ENCODE assay signal across 14 cellular contexts in the genomic region with DNA sequence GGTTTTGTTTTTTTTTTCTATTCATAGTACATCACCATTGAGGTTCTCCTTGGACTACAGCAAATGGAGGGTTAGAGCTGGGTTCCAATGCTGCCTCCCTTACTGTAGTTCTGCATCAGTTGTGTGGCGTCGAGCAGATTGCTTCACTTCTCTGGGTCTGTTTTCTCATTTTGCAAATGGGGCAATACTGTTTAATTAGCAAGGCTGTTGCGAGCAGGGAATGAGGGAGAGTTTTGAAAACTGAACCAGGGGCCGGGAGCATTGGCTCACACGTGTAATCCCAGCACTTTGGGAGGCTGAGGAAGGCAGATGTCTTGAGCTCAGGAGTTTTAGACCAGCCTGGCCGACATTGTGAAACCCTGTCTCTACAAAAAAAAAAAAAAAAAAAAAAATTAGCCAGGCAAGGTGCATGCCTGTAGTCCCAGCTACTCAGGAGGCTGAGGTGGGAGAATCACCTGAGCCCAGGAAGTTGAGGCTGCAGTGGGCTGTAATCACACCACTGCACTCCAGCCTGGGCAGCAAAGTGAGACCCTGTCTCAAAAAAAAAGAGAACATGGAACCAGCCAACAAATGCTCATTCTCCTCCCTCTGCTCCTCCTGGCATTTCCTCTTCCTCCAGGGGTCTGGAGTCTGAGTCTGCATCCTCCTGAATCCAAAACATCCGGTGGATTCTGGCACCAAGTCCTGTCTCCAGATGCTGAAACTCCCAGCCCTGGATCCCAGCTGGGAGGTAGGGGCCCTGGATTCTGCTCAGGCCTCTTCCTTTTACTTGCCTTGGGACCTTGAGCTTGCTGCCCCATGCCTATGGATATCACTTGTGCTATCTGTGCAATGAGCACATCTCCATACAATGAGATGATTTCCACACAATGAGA. TPM values are rescaled to one million over a fixed set of nuclear protein-coding genes. Genes with fewer than 3 reads are reported as not detected.
DNase-seq lines count a peak whose midpoint lies in the region; ATAC-seq and TF ChIP-seq lines count a peak whose summit lies in the region.
"Had no signal": no experiment of that assay in that cellular context is flagged by ENCODE, and none has a peak within 500 bp of the region (broad histone marks: within the 10 kb centered on the region; RNA-seq: fewer than 3 reads in every experiment).

No MANE protein-coding gene starts in this region.

- H3K36me3 ChIP-seq in endodermal cell (ENCODE audit: control insufficient read depth, insufficient read depth, low read length), result no peaks in the 10 kb centered on the region
- H3K36me3 ChIP-seq: thyroid gland had no signal

- ATAC-seq in GM18505 (IDR thresholded peaks at IDR 0.05; ENCODE audit: unreplicated experiment), result no peak

- H3K27me3 Mint-ChIP-seq in endodermal cell (ENCODE audit: insufficient read depth) (no peaks in the 10 kb centered on the region), osteocyte (ENCODE audit: unreplicated experiment) (no peaks in the 10 kb centered on the region)
- no peaks in the 10 kb centered on the region for H3K27me3 Mint-ChIP-seq in activated CD4-positive, alpha-beta T cell treated with anti-CD3 and anti-CD28 coated beads, Interleukin-2, amount 10 ng/mL, durations not matched to agents 7 days and 5 days

- peak; percentile 74 for DNase-seq in EL
- peak; percentile 78 for DNase-seq in NCI-H82 (lab: John Stamatoyannopoulos, UW)
- no peak for DNase-seq in endodermal cell
- no peak for DNase-seq in osteocyte (ENCODE audit: extremely low spot score, unreplicated experiment)
- DNase-seq in T-helper 1 cell, result no peak
- DNase-seq in activated T-cell treated with anti-CD3 and anti-CD28 coated beads for 4 hours, result no peak
- no peak for DNase-seq in activated CD4-positive, alpha-beta T cell treated with anti-CD3 and anti-CD28 coated beads, Interleukin-2, amount 10 ng/mL, durations not matched to agents 7 days and 5 days
- DNase-seq: activated CD4-positive, alpha-beta T cell treated with anti-CD3 and anti-CD28 coated beads for 1 hour; Caco-2; NCI-H774; stimulated activated CD4-positive, alpha-beta T cell treated with anti-CD3 and anti-CD28 coated beads, Interleukin-4, amount 100 ng/mL, for 1 hour had no signal

- H3K4me3 ChIP-seq in endodermal cell (ENCODE audit: low read length), result no peak overlapping the region
- H3K4me3 ChIP-seq: thyroid gland had no signal

- no peak overlapping the region for H3K27ac ChIP-seq in endodermal cell (ENCODE audit: low read depth, low read length)
- H3K27ac ChIP-seq: KMS-11 had no signal

- POLR2A ChIA-PET in activated CD4-positive, alpha-beta T cell treated with anti-CD3 and anti-CD28 coated beads, Interleukin-2, amount 10 ng/mL, durations not matched to agents 7 days and 5 days (lab: Charles Lee), result interaction anchor here (0.5 kb wide), 1 partner anchor 21 kb away, joined by 4 read pairs; no protein-coding TSS in a partner anchor

- H3K4me3 Mint-ChIP-seq in endodermal cell, result no peak overlapping the region
- H3K4me3 Mint-ChIP-seq in osteocyte (ENCODE audit: unreplicated experiment), result no peak overlapping the region
- no peak overlapping the region for H3K4me3 Mint-ChIP-seq in activated CD4-positive, alpha-beta T cell treated with anti-CD3 and anti-CD28 coated beads, Interleukin-2, amount 10 ng/mL, durations not matched to agents 7 days and 5 days

- H3K27me3 ChIP-seq in endodermal cell (ENCODE audit: control insufficient read depth, insufficient read depth, low read length, poor library complexity, severe bottlenecking), result no peaks in the 10 kb centered on the region
- H3K27me3 ChIP-seq: thyroid gland had no signal

- WGBS in endodermal cell (ENCODE audit: insufficient coverage in 1 of 2, insufficient read length in 1 of 2), 2 experiments, result 88 to 92% methylated on average over 7 of the region's 7 CpGs

- TF ChIP-seq POLR2A in GM18505 (IDR thresholded peaks at IDR 0.05; ENCODE audit: borderline replicate concordance, extremely low read depth, insufficient read depth, insufficient read length), result no peak

- H3K9me3 Mint-ChIP-seq in endodermal cell (no peaks in the 10 kb centered on the region), osteocyte (ENCODE audit: unreplicated experiment) (no peaks in the 10 kb centered on the region)
- H3K9me3 Mint-ChIP-seq in activated CD4-positive, alpha-beta T cell treated with anti-CD3 and anti-CD28 coated beads, Interleukin-2, amount 10 ng/mL, durations not matched to agents 7 days and 5 days, result no peaks in the 10 kb centered on the region

- no peaks in the 10 kb centered on the region for H3K36me3 Mint-ChIP-seq in endodermal cell (ENCODE audit: low read depth)
- no peaks in the 10 kb centered on the region for H3K36me3 Mint-ChIP-seq in osteocyte (ENCODE audit: unreplicated experiment)
- no peaks in the 10 kb centered on the region for H3K36me3 Mint-ChIP-seq in activated CD4-positive, alpha-beta T cell treated with anti-CD3 and anti-CD28 coated beads, Interleukin-2, amount 10 ng/mL, durations not matched to agents 7 days and 5 days (ENCODE audit: low read depth)

- H3K27ac Mint-ChIP-seq in endodermal cell (peak overlapping the region; percentile 86), osteocyte (ENCODE audit: unreplicated experiment) (peak overlapping the region; percentile 73)
- H3K27ac Mint-ChIP-seq in activated CD4-positive, alpha-beta T cell treated with anti-CD3 and anti-CD28 coated beads, Interleukin-2, amount 10 ng/mL, durations not matched to agents 7 days and 5 days, result no peak overlapping the region

- CTCF ChIA-PET in activated CD4-positive, alpha-beta T cell treated with anti-CD3 and anti-CD28 coated beads, Interleukin-2, amount 10 ng/mL, durations not matched to agents 7 days and 5 days (lab: Charles Lee), result interaction anchor here (0.8 kb wide), 1 partner anchor 21 kb away, joined by 3 read pairs; no protein-coding TSS in a partner anchor

- H3K4me1 Mint-ChIP-seq in endodermal cell, result peaks cover 10% of the 10 kb centered on the region
- peaks cover 35% of the 10 kb centered on the region for H3K4me1 Mint-ChIP-seq in osteocyte (ENCODE audit: unreplicated experiment)
- peaks cover 21% of the 10 kb centered on the region for H3K4me1 Mint-ChIP-seq in activated CD4-positive, alpha-beta T cell treated with anti-CD3 and anti-CD28 coated beads, Interleukin-2, amount 10 ng/mL, durations not matched to agents 7 days and 5 days

- no peak overlapping the region for H3K9ac ChIP-seq in endodermal cell (ENCODE audit: extremely low read depth, low read length, poor library complexity, severe bottlenecking)
- H3K9ac ChIP-seq: KMS-11 had no signal

- H3K4me1 ChIP-seq in endodermal cell (ENCODE audit: control insufficient read depth, insufficient read depth, low read length), result peaks cover 6% of the 10 kb centered on the region

- no peak for TF ChIP-seq CTCF in endodermal cell (conservative IDR thresholded peaks at IDR 0.05)
- TF ChIP-seq CTCF in osteocyte (IDR thresholded peaks at IDR 0.05), result no peak

- no peaks in the 10 kb centered on the region for H3K9me3 ChIP-seq in endodermal cell (ENCODE audit: control insufficient read depth, low read length)
- H3K9me3 ChIP-seq: Caco-2, thyroid gland had no signal

RNA-seq across cellular contexts. Expression of a gene that starts 3.7 kb away (rescaled TPM):
- total RNA-seq in endodermal cell (10 to 100 TPM; 71.5 to 81.8 TPM), osteocyte (204 and 217 TPM in 2 replicates)
- 66.4 TPM for polyA plus RNA-seq in endodermal cell (2013, experiment 1 of 2)
- polyA plus RNA-seq in endodermal cell (2013, experiment 2 of 2), result 62.0 TPM
- 10 to 100 TPM; 10.5 to 11.1 TPM for total RNA-seq in activated CD4-positive, alpha-beta T cell treated with anti-CD3 and anti-CD28 coated beads, Interleukin-2, amount 10 ng/mL, durations not matched to agents 7 days and 5 days

RNA-seq across cellular contexts. Expression of a gene that starts 4.6 kb away (rescaled TPM):
- total RNA-seq in endodermal cell, result 10 to 100 TPM; 36.2 to 36.7 TPM
- 34.1 TPM for polyA plus RNA-seq in endodermal cell (2013, experiment 1 of 2)
- polyA plus RNA-seq in endodermal cell (2013, experiment 2 of 2), result 32.3 TPM
- total RNA-seq in osteocyte, result 45.1 and 46.9 TPM in 2 replicates
- 10 to 100 TPM; 35.1 to 36.8 TPM for total RNA-seq in activated CD4-positive, alpha-beta T cell treated with anti-CD3 and anti-CD28 coated beads, Interleukin-2, amount 10 ng/mL, durations not matched to agents 7 days and 5 days

RNA-seq across cellular contexts. Expression of a gene that starts 49.4 kb away (rescaled TPM):
- total RNA-seq in endodermal cell, result 10 to 100 TPM; 41.7 to 56.3 TPM
- 47.0 TPM for polyA plus RNA-seq in endodermal cell (2013, experiment 1 of 2)
- 43.4 TPM for polyA plus RNA-seq in endodermal cell (2013, experiment 2 of 2)
- total RNA-seq in osteocyte, result 64.6 and 69.2 TPM in 2 replicates
- 10 to 100 TPM; 46.3 to 60.3 TPM for total RNA-seq in activated CD4-positive, alpha-beta T cell treated with anti-CD3 and anti-CD28 coated beads, Interleukin-2, amount 10 ng/mL, durations not matched to agents 7 days and 5 days

Comparison
In these comparisons a context has a peak if more than half of its experiments do, and no peak if none do; other contexts are left out.
1. DNase-seq: peak in EL (single experiment) and NCI-H82 (single experiment); none in endodermal cell (single experiment), osteocyte (single experiment), T-helper 1 cell (0 of 5), activated T-cell treated with anti-CD3 and anti-CD28 coated beads for 4 hours (single experiment) and activated CD4-positive, alpha-beta T cell treated with anti-CD3 and anti-CD28 coated beads, Interleukin-2, amount 10 ng/mL, durations not matched to agents 7 days and 5 days (single experiment).
2. RNA of a gene that starts 3.7 kb away (total RNA-seq): 204 to 217 TPM in osteocyte and 71.5 to 81.8 TPM in endodermal cell; 10.5 to 11.1 TPM in activated CD4-positive, alpha-beta T cell treated with anti-CD3 and anti-CD28 coated beads, Interleukin-2, amount 10 ng/mL, durations not matched to agents 7 days and 5 days; every median in the first group is over 4 times any median in the second.